ENCODE assay signal across 27 cellular contexts in genomic region chr1:229839800-229840199, GRCh38.
DNase-seq lines count a peak whose midpoint lies in the region; ATAC-seq, FAIRE-seq and TF ChIP-seq lines count a peak whose summit lies in the region.
"Had no signal": no experiment of that assay in that cellular context is flagged by ENCODE, and none has a peak within 500 bp of the region (broad histone marks: within the 10 kb centered on the region; RNA-seq: fewer than 3 reads in every experiment).

No MANE protein-coding gene starts in this region.

- no peak overlapping the region for H3K4me3 Mint-ChIP-seq in progenitor cell of endocrine pancreas (ENCODE audit: low read depth)
- H3K4me3 Mint-ChIP-seq: B cell; CD8-positive, alpha-beta T cell; T-helper 1 cell treated with Interleukin-12 subunit alpha and Interleukin-12 subunit beta and Interleukin-4 antibody, amounts not matched to agents 30 μg/mL and 1 μg/mL, for 36 hours had no signal

- H3K9ac ChIP-seq in K562 (ENCODE audit: insufficient read depth in 1 of 2, low read depth in 2 of 2, low read length in 2 of 2): no peak overlapping the region

- no peak overlapping the region for H3K4me2 ChIP-seq in K562 (ENCODE audit: insufficient read depth, low read length)

- intact Hi-C loops in K562 (cut with micrococcal nuclease): loop anchor here (10.0 kb wide), 1 partner anchor 335 kb away; no protein-coding TSS in a partner anchor

- POLR2A ChIA-PET in HEK293T (lab: Yijun Ruan, JAX): no interaction called here
- POLR2A ChIA-PET in K562 (lab: Yijun Ruan, JAX): no interaction called here

- ATAC-seq in K562: 0 out of 3 replicates have a peak, but pooled peaks have one; percentile 36
- no peak for ATAC-seq in HG02852 (IDR thresholded peaks at IDR 0.05; ENCODE audit: unreplicated experiment)
- ATAC-seq: CD8-positive, alpha-beta T cell; HCT116 had no signal

- H3K27me3 Mint-ChIP-seq in progenitor cell of endocrine pancreas: peaks cover 88% of the 10 kb centered on the region

- H3K9me3 ChIP-seq in K562 (replicated peaks; ENCODE audit: control insufficient read depth, insufficient read depth, low read depth, low read length): no peaks in the 10 kb centered on the region
- H3K9me3 ChIP-seq: Caco-2 had no signal

- no peaks in the 10 kb centered on the region for H3K36me3 Mint-ChIP-seq in progenitor cell of endocrine pancreas (ENCODE audit: insufficient read depth)
- H3K36me3 Mint-ChIP-seq: CD8-positive, alpha-beta T cell had no signal

- no peaks in the 10 kb centered on the region for H3K79me2 ChIP-seq in K562 (ENCODE audit: control insufficient read depth, insufficient read depth, low read length)

- no peaks in the 10 kb centered on the region for H4K20me1 ChIP-seq in K562 (replicated peaks; ENCODE audit: control insufficient read depth, insufficient read depth, low read length)

- peak; percentile 27 for DNase-seq in HEK293T (ENCODE audit: extremely low spot score)
- no peak for DNase-seq in K562 (ENCODE audit: extremely low read depth in 1 of 4, low spot score in 3 of 4)
- no peak for DNase-seq in progenitor cell of endocrine pancreas (ENCODE audit: low spot score, unreplicated experiment)
- no peak for DNase-seq in cerebellar cortex (ENCODE audit: low spot score)
- no peak for DNase-seq in NCI-H226
- DNase-seq: Caco-2; CD8-positive, alpha-beta T cell; DMS79 treated with DMSO at 0.1 percent for 48 hours; GOT3; KG1; MM.1S; NCI-H1092 treated with DMSO at 0.1 percent for 48 hours; NCI-H187 treated with DMSO at 0.1 percent for 48 hours; NCI-H2171 treated with DMSO at 0.1 percent for 48 hours; NCI-H524; SIG-M5; SW 1271; T1000 had no signal

- no peak for TF ChIP-seq POLR2A in K562 (conservative IDR thresholded peaks at IDR 0.05)

- H3K27ac ChIP-seq in K562 (ENCODE audit: extremely low read depth, low read depth, low read length): no peak overlapping the region
- H3K27ac ChIP-seq: C4-2B, SK-N-MC had no signal

- H3K36me3 ChIP-seq in K562 (ENCODE audit: control insufficient read depth, insufficient read depth, low read length): no peaks in the 10 kb centered on the region

- no peak overlapping the region for H2AFZ ChIP-seq in K562 (ENCODE audit: low read depth, low read length)

- no peak for TF ChIP-seq RAD21 in K562 (CRISPR knock-in tag; conservative IDR thresholded peaks at IDR 0.05 in 1 of 2, IDR thresholded peaks at IDR 0.05 in 1 of 2)

- no peaks in the 10 kb centered on the region for H3K9me3 Mint-ChIP-seq in progenitor cell of endocrine pancreas (ENCODE audit: low read depth)
- H3K9me3 Mint-ChIP-seq: CD8-positive, alpha-beta T cell; T-helper 1 cell treated with Interleukin-12 subunit alpha and Interleukin-12 subunit beta and Interleukin-4 antibody, amounts not matched to agents 30 μg/mL and 1 μg/mL, for 36 hours had no signal

- H3K27ac Mint-ChIP-seq in progenitor cell of endocrine pancreas: no peak overlapping the region
- H3K27ac Mint-ChIP-seq: B cell; CD8-positive, alpha-beta T cell; T-helper 1 cell treated with Interleukin-12 subunit alpha and Interleukin-12 subunit beta and Interleukin-4 antibody, amounts not matched to agents 30 μg/mL and 1 μg/mL, for 36 hours had no signal

- no peak for TF ChIP-seq EP300 in K562 (IDR thresholded peaks at IDR 0.05; ENCODE audit: low read length)

- CTCF ChIA-PET in HEK293T (lab: Yijun Ruan, JAX) (no interaction called here), K562 (lab: Yijun Ruan, JAX; ENCODE audit: low intra/inter-chr PET ratio) (no interaction called here)

- TF ChIP-seq CTCF in GM12872 (IDR thresholded peaks at IDR 0.05; ENCODE audit: insufficient read depth, low read depth, low read length): 0 out of 3 replicates have a peak, but pooled peaks have one; percentile 7
- no peak for TF ChIP-seq CTCF in K562 (IDR thresholded peaks at IDR 0.05 in 2 of 3, conservative IDR thresholded peaks at IDR 0.05 in 1 of 3; ENCODE audit: insufficient read depth in 2 of 3, low read depth in 1 of 3, low read length in 3 of 3)
- TF ChIP-seq CTCF in progenitor cell of endocrine pancreas (IDR thresholded peaks at IDR 0.05; ENCODE audit: unreplicated experiment): peak; percentile 10

- no peak overlapping the region for H3K4me3 ChIP-seq in K562
- H3K4me3 ChIP-seq: SK-N-MC had no signal

- BruUV-seq in K562 (replicated peaks; lab: Mats Ljungman, UMichigan): no TSS peak

- WGBS in K562 (ENCODE audit: insufficient coverage, low coverage, missing lambda C conversion rate): 0% methylated on average over 3 of the region's 3 CpGs

- H3K27me3 ChIP-seq in K562 (ENCODE audit: control insufficient read depth in 2 of 2, insufficient read depth in 2 of 2, low read length in 2 of 2): peaks cover 9 to 15% of the 10 kb centered on the region in 2 experiments; a peak in 3 of 5 replicates

- no peaks in the 10 kb centered on the region for H3K9me1 ChIP-seq in K562 (ENCODE audit: control insufficient read depth, insufficient read depth, low read length)

- H3K4me1 ChIP-seq in K562 (replicated peaks in 1 of 2; ENCODE audit: control insufficient read depth in 2 of 2, insufficient read depth in 2 of 2, low read length in 2 of 2): no peaks in the 10 kb centered on the region
- H3K4me1 ChIP-seq: Caco-2 had no signal

- peaks cover 6% of the 10 kb centered on the region for H3K4me1 Mint-ChIP-seq in progenitor cell of endocrine pancreas (ENCODE audit: low read depth)

- in situ Hi-C loops in K562 (cut with MboI): no loop called here

- FAIRE-seq in K562 (lab: Jason Lieb, UNC): no peak
- FAIRE-seq: HTR-8/SVneo, RCC 7860 had no signal

TF ChIP-seq in HEK293T, 16 proteins besides CTCF, POLR2A, EP300 and RAD21:
- no peak for TF ChIP-seq PKNOX1 (IDR thresholded peaks at IDR 0.05)
- no peak for TF ChIP-seq LEF1 (IDR thresholded peaks at IDR 0.05; ENCODE audit: borderline replicate concordance)
- TF ChIP-seq NFRKB (IDR thresholded peaks at IDR 0.05): no peak
- no peak for TF ChIP-seq SP1 (IDR thresholded peaks at IDR 0.05)
- no peak for TF ChIP-seq TARDBP (IDR thresholded peaks at IDR 0.05)
- no peak for TF ChIP-seq ZNF384 (IDR thresholded peaks at IDR 0.05)
- TF ChIP-seq ELF4 (IDR thresholded peaks at IDR 0.05): no peak
- TF ChIP-seq CTBP1 (IDR thresholded peaks at IDR 0.05; ENCODE audit: borderline replicate concordance): no peak
- TF ChIP-seq FOXK2 (IDR thresholded peaks at IDR 0.05): no peak
- no peak for TF ChIP-seq FOXA1 (IDR thresholded peaks at IDR 0.05)
- TF ChIP-seq HDGF (IDR thresholded peaks at IDR 0.05; ENCODE audit: borderline replicate concordance): no peak
- no peak for TF ChIP-seq SUZ12 (IDR thresholded peaks at IDR 0.05)
- TF ChIP-seq L3MBTL2 (conservative IDR thresholded peaks at IDR 0.05): no peak
- TF ChIP-seq FOXM1 (IDR thresholded peaks at IDR 0.05; ENCODE audit: borderline replicate concordance): no peak
- no peak for TF ChIP-seq ARNT (IDR thresholded peaks at IDR 0.05)
- TF ChIP-seq BHLHE40 (IDR thresholded peaks at IDR 0.05; ENCODE audit: borderline replicate concordance): no peak

TF ChIP-seq in K562, 482 proteins besides CTCF, POLR2A, EP300 and RAD21:
- TF ChIP-seq NFIC (IDR thresholded peaks at IDR 0.05): peak; percentile 60
- TF ChIP-seq MTA2 (IDR thresholded peaks at IDR 0.05; ENCODE audit: low read depth): no peak

Comparison
In these comparisons a context has a peak if more than half of its experiments do, and no peak if none do; other contexts are left out.
1. CTCF ChIP-seq: peak in GM12872 (single experiment) and progenitor cell of endocrine pancreas (single experiment); none in K562 (0 of 3).